Comparison of ENCODE assay signal across 6 cellular contexts in the genomic region with DNA sequence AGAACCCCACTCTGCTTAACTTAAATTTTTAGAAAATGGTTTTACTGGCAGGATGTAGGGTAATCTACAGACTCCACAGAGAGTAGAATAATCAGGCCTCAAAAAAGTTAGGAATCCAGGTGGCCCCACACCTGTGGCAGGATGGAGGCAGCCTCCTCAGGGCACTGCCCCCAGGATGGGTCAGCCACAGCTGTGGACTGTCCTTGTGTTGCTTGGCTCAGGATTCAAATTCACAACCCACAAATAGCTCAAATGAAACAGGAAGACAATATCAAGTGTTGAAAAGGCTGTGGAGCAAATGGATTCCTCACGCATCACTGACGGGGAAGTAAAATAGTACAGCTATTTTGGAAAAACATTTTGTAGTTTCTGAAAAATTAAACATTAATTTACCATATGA. TPM values are rescaled to one million over a fixed set of nuclear protein-coding genes. Genes with fewer than 3 reads are reported as not detected.
"Had no signal": no experiment of that assay in that cellular context is flagged by ENCODE, and none has a peak within 500 bp of the region (broad histone marks: within the 10 kb centered on the region; RNA-seq: fewer than 3 reads in every experiment).

No MANE protein-coding gene starts in this region.

- ATAC-seq: GM23338 had no signal

- DNase-seq: H9, HCEC 1CT, IMR-90 had no signal

- H3K4me3 ChIP-seq: GM23338 had no signal

RNA-seq across cellular contexts. Expression of a gene that starts 36.8 kb away (rescaled TPM):
- total RNA-seq: GM23338, H1, H9, HT-29 had no signal
